In genomic region chr19:16185925-16186234, GRCh38 we compare ENCODE assay signal across 9 cellular contexts. TPM values are rescaled to one million over a fixed set of nuclear protein-coding genes. Genes with fewer than 3 reads are reported as not detected.
DNase-seq lines count a peak whose midpoint lies in the region; ATAC-seq, FAIRE-seq and TF ChIP-seq lines count a peak whose summit lies in the region.
"Had no signal": no experiment of that assay in that cellular context is flagged by ENCODE, and none has a peak within 500 bp of the region (broad histone marks: within the 10 kb centered on the region; RNA-seq: fewer than 3 reads in every experiment).

No MANE protein-coding gene starts in this region.

- H3K27ac ChIP-seq in MM.1S (ENCODE audit: low read length) (peak overlapping the region; percentile 18; the same call in 1 of the 2 replicates), K562 (ENCODE audit: extremely low read depth, low read depth, low read length) (peak overlapping the region; percentile 75), lower lobe of right lung (peak overlapping the region; percentile 90), vagina (peak overlapping the region; percentile 72)

- H3K27me3 ChIP-seq in MM.1S (replicated peaks; ENCODE audit: insufficient read depth, low read length), result no peaks in the 10 kb centered on the region
- H3K27me3 ChIP-seq in K562 (ENCODE audit: control insufficient read depth in 2 of 2, insufficient read depth in 2 of 2, low read length in 2 of 2), result no peaks in the 10 kb centered on the region
- no peaks in the 10 kb centered on the region for H3K27me3 ChIP-seq in lower lobe of right lung (ENCODE audit: low read depth)
- H3K27me3 ChIP-seq in vagina, result no peaks in the 10 kb centered on the region

- peaks cover 3% of the 10 kb centered on the region for H3K9me1 ChIP-seq in K562 (ENCODE audit: control insufficient read depth, insufficient read depth, low read length)

- in situ Hi-C loops in K562 (cut with MboI), result no loop called here

- TF ChIP-seq EP300 in K562 (IDR thresholded peaks at IDR 0.05; ENCODE audit: low read length), result no peak

- TF ChIP-seq RAD21 in K562 (CRISPR knock-in tag; conservative IDR thresholded peaks at IDR 0.05 in 1 of 2, IDR thresholded peaks at IDR 0.05 in 1 of 2), result 0 out of 4 replicates have a peak, but pooled peaks of 1 of the 2 experiments have one; percentile 45

- peak overlapping the region; percentile 70 for H2AFZ ChIP-seq in MM.1S (ENCODE audit: low read length)
- H2AFZ ChIP-seq in K562 (ENCODE audit: low read depth, low read length), result peak overlapping the region; percentile 81

- ATAC-seq in K562 (no peak), lower lobe of right lung (no peak), GM21390 (IDR thresholded peaks at IDR 0.05; ENCODE audit: unreplicated experiment) (no peak)

- no peak for FAIRE-seq in K562 (lab: Jason Lieb, UNC)

- H3K4me1 ChIP-seq in ES-I3 (ENCODE audit: insufficient read depth, low read length) (no peaks in the 10 kb centered on the region), MM.1S (ENCODE audit: low read length) (no peaks in the 10 kb centered on the region), K562 (replicated peaks in 1 of 2; ENCODE audit: control insufficient read depth in 2 of 2, insufficient read depth in 2 of 2, low read length in 2 of 2) (peaks cover 0 to 16% of the 10 kb centered on the region in 2 experiments; a peak in 3 of 5 replicates), lower lobe of right lung (peaks cover 22% of the 10 kb centered on the region), vagina (peaks cover 35% of the 10 kb centered on the region)

- H3K4me3 ChIP-seq in MM.1S (ENCODE audit: low read length) (peak overlapping the region; percentile 93), K562 (peak overlapping the region; percentile 92), lower lobe of right lung (peak overlapping the region; percentile 93), vagina (peak overlapping the region; percentile 67 to 84)

- peak overlapping the region; percentile 97 for H3K4me2 ChIP-seq in MM.1S (ENCODE audit: low read depth, low read length)
- peak overlapping the region; percentile 84 for H3K4me2 ChIP-seq in K562 (ENCODE audit: insufficient read depth, low read length)

- H3K9ac ChIP-seq in ES-I3 (ENCODE audit: low read depth, low read length) (peak overlapping the region; percentile 79; the same call in 1 of the 2 replicates), MM.1S (ENCODE audit: low read length) (peak overlapping the region; percentile 86), K562 (ENCODE audit: insufficient read depth in 1 of 2, low read depth in 2 of 2, low read length in 2 of 2) (peak overlapping the region; percentile 87 to 97)

- TF ChIP-seq POLR2A in K562 (conservative IDR thresholded peaks at IDR 0.05), result no peak
- TF ChIP-seq POLR2A in vagina (IDR thresholded peaks at IDR 0.05), result no peak

- TF ChIP-seq CTCF in MM.1S (IDR thresholded peaks at IDR 0.05; ENCODE audit: low read length), result peak; percentile 51
- TF ChIP-seq CTCF in K562 (IDR thresholded peaks at IDR 0.05 in 2 of 3, conservative IDR thresholded peaks at IDR 0.05 in 1 of 3; ENCODE audit: insufficient read depth in 2 of 3, low read depth in 1 of 3, low read length in 3 of 3), result peak; percentile 53 to 65 (median 62); a peak in 4 of 6 replicates
- TF ChIP-seq CTCF in lower lobe of right lung (IDR thresholded peaks at IDR 0.05), result no peak
- no peak for TF ChIP-seq CTCF in vagina (IDR thresholded peaks at IDR 0.05)

- no peaks in the 10 kb centered on the region for H3K9me2 ChIP-seq in MM.1S (replicated peaks; ENCODE audit: insufficient read depth, low read length)

- H3F3A ChIP-seq in MM.1S (ENCODE audit: insufficient read depth, low read length), result peaks cover 12% of the 10 kb centered on the region; the same call in 1 of the 2 replicates

- BruUV-seq in K562 (replicated peaks; lab: Mats Ljungman, UMichigan), result no TSS peak

- WGBS in K562 (ENCODE audit: insufficient coverage, low coverage, missing lambda C conversion rate), result 0% methylated on average over 8 of the region's 8 CpGs

- H4K20me1 ChIP-seq in MM.1S (ENCODE audit: insufficient read depth, low read length) (no peaks in the 10 kb centered on the region), K562 (replicated peaks; ENCODE audit: control insufficient read depth, insufficient read depth, low read length) (no peaks in the 10 kb centered on the region; the same call in 1 of the 2 replicates)

- H3K36me3 ChIP-seq in ES-I3 (ENCODE audit: insufficient read depth, low read length), result peaks cover 11% of the 10 kb centered on the region
- peaks cover 5% of the 10 kb centered on the region; the same call in 1 of the 2 replicates for H3K36me3 ChIP-seq in MM.1S (replicated peaks; ENCODE audit: insufficient read depth, low read length)
- peaks cover 31% of the 10 kb centered on the region for H3K36me3 ChIP-seq in K562 (ENCODE audit: control insufficient read depth, insufficient read depth, low read length)
- peaks cover 41% of the 10 kb centered on the region for H3K36me3 ChIP-seq in lower lobe of right lung
- peaks cover 0 to 18% of the 10 kb centered on the region in 2 donors for H3K36me3 ChIP-seq in vagina

- DNase-seq in MM.1S (peak; percentile 39), K562 (ENCODE audit: extremely low read depth in 1 of 4, low spot score in 3 of 4) (no peak), lower lobe of right lung (no peak), vagina (ENCODE audit: extremely low spot score in 2 of 2) (no peak), DMS153 (lab: John Stamatoyannopoulos, UW) (no peak)
- no peak for DNase-seq in NK-92 treated with Interleukin-12 subunit alpha and Interleukin-12 subunit beta, amount 100 ng/mL, for 24 hours (lab: John Stamatoyannopoulos, UW)

- CTCF ChIA-PET in K562 (lab: Yijun Ruan, JAX; ENCODE audit: low intra/inter-chr PET ratio), result interaction anchor here (1.0 to 1.7 kb wide), 2 partner anchors 144 to 556 kb away, joined by 3 to 4 read pairs; no protein-coding TSS in a partner anchor

- POLR2A ChIA-PET in K562 (lab: Yijun Ruan, JAX), result interaction anchor here (0.8 to 2.9 kb wide), 7 partner anchors 9 to 259 kb away, joined by 3 to 15 read pairs (median 6); partner anchors contain the start of genes AP1M1 and RAB8A

- peaks cover 29% of the 10 kb centered on the region for H3K79me2 ChIP-seq in MM.1S (ENCODE audit: low read length)
- peaks cover 17% of the 10 kb centered on the region for H3K79me2 ChIP-seq in K562 (ENCODE audit: control insufficient read depth, insufficient read depth, low read length)

- intact Hi-C loops in K562 (cut with micrococcal nuclease), result loop anchor here (10.0 kb wide), 1 partner anchor 341 kb away; no protein-coding TSS in a partner anchor
- intact Hi-C loops in lower lobe of right lung (cut with DNase I), result loop anchor here (10.0 kb wide), 1 partner anchor 141 kb away; no protein-coding TSS in a partner anchor
- intact Hi-C loops in vagina (cut with DNase I), result loop anchor here (10.0 kb wide), 2 partner anchors 71 to 561 kb away; partner anchors contain the start of gene RAB8A

- H3K9me3 ChIP-seq in ES-I3 (ENCODE audit: control insufficient read depth, insufficient read depth, low read length) (no peaks in the 10 kb centered on the region), MM.1S (replicated peaks; ENCODE audit: insufficient read depth, low read length) (no peaks in the 10 kb centered on the region), K562 (replicated peaks; ENCODE audit: control insufficient read depth, insufficient read depth, low read depth, low read length) (no peaks in the 10 kb centered on the region), lower lobe of right lung (no peaks in the 10 kb centered on the region), vagina (no peaks in the 10 kb centered on the region)

RNA-seq across cellular contexts. Expression of gene FAM32A, which starts 0.7 kb away (rescaled TPM):
- total RNA-seq in K562 (2011; cell fraction: chromatin; rRNA removed; ENCODE audit: low replicate concordance), result 14.8 and 20.8 TPM in 2 replicates
- 14.2 and 16.1 TPM in 2 replicates for total RNA-seq in K562 (2011; cell fraction: nucleolus; rRNA removed)
- 18.8 and 21.6 TPM in 2 replicates for total RNA-seq in K562 (2011; cell fraction: nucleoplasm; rRNA removed)
- total RNA-seq in K562 (2014; rRNA removed) (94.5 and 95.8 TPM in 2 replicates), K562 (2014; rRNA removed; fragmentation: Illumina TruSeq; extraction: Trizol) (54.5 and 57.2 TPM in 2 replicates), K562 (2015; rRNA removed; fragmentation: Illumina TruSeq; extraction: Trizol) (70.9 and 73.7 TPM in 2 replicates), K562 (2021) (44.9 and 45.9 TPM in 2 replicates), lower lobe of right lung (59.9 TPM), vagina (57.2 TPM)
- polyA plus RNA-seq in K562 (2011; rRNA removed) (82.6 and 96.7 TPM in 2 replicates), K562 (2014; fragmentation: Illumina TruSeq; extraction: Trizol) (76.2 and 77.8 TPM in 2 replicates), K562 (2014; fragmentation: Nextera tagmentation; extraction: Ambion mirVana) (10 to 100 TPM; 30.7 to 43.0 TPM), K562 (2014; rRNA removed) (94.5 and 102 TPM in 2 replicates)
- polyA plus RNA-seq in K562 (2011; cell fraction: cytosol; rRNA removed), result 84.9 and 85.1 TPM in 2 replicates
- 37.5 and 41.1 TPM in 2 replicates for polyA plus RNA-seq in K562 (2011; cell fraction: nucleus; rRNA removed)
- 50.8 and 60.4 TPM in 2 replicates for polyA plus RNA-seq in K562 (2012)
- polyA minus RNA-seq in K562 (2011; rRNA and poly(A)+ RNA removed), result 28.1 and 34.6 TPM in 2 replicates
- 14.7 and 21.1 TPM in 2 replicates for polyA minus RNA-seq in K562 (2011; cell fraction: cytosol; rRNA and poly(A)+ RNA removed)
- polyA minus RNA-seq in K562 (2011; cell fraction: nucleus; rRNA and poly(A)+ RNA removed), result 6.2 and 10.3 TPM in 2 replicates

RNA-seq across cellular contexts. Expression of gene AP1M1, which starts 11.8 kb away (rescaled TPM):
- 43.5 and 103 TPM in 2 replicates for total RNA-seq in K562 (2011; cell fraction: chromatin; rRNA removed; ENCODE audit: low replicate concordance)
- total RNA-seq in K562 (2011; cell fraction: nucleolus; rRNA removed), result 56.9 and 61.7 TPM in 2 replicates
- 39.8 and 44.1 TPM in 2 replicates for total RNA-seq in K562 (2011; cell fraction: nucleoplasm; rRNA removed)
- total RNA-seq in K562 (2014; rRNA removed) (48.0 and 53.8 TPM in 2 replicates), K562 (2014; rRNA removed; fragmentation: Illumina TruSeq; extraction: Trizol) (12.9 and 17.1 TPM in 2 replicates), K562 (2015; rRNA removed; fragmentation: Illumina TruSeq; extraction: Trizol) (28.1 and 28.6 TPM in 2 replicates), K562 (2021) (53.6 and 56.2 TPM in 2 replicates), lower lobe of right lung (66.0 TPM), vagina (84.5 TPM)
- polyA plus RNA-seq in K562 (2011; rRNA removed) (29.1 and 42.9 TPM in 2 replicates), K562 (2014; fragmentation: Illumina TruSeq; extraction: Trizol) (35.4 and 44.5 TPM in 2 replicates), K562 (2014; fragmentation: Nextera tagmentation; extraction: Ambion mirVana) (1 to 10 TPM in 1 of 2 experiments, under 1 TPM in 1; 0.87 to 3.0 TPM), K562 (2014; rRNA removed) (34.8 and 39.4 TPM in 2 replicates)
- 39.5 and 53.3 TPM in 2 replicates for polyA plus RNA-seq in K562 (2011; cell fraction: cytosol; rRNA removed)
- polyA plus RNA-seq in K562 (2011; cell fraction: nucleus; rRNA removed), result 75.6 and 83.2 TPM in 2 replicates
- polyA plus RNA-seq in K562 (2012), result 66.8 and 85.3 TPM in 2 replicates
- 17.9 and 23.9 TPM in 2 replicates for polyA minus RNA-seq in K562 (2011; rRNA and poly(A)+ RNA removed)
- polyA minus RNA-seq in K562 (2011; cell fraction: cytosol; rRNA and poly(A)+ RNA removed), result 41.5 and 47.6 TPM in 2 replicates
- 21.9 and 34.4 TPM in 2 replicates for polyA minus RNA-seq in K562 (2011; cell fraction: nucleus; rRNA and poly(A)+ RNA removed)

RNA-seq across cellular contexts. Expression of gene CIB3, which starts 12.6 kb away (rescaled TPM):
- not detected in 2 replicates for total RNA-seq in K562 (2011; cell fraction: chromatin; rRNA removed; ENCODE audit: low replicate concordance)
- not detected in 2 replicates for total RNA-seq in K562 (2011; cell fraction: nucleolus; rRNA removed)
- not detected in 2 replicates for total RNA-seq in K562 (2011; cell fraction: nucleoplasm; rRNA removed)
- total RNA-seq in K562 (2014; rRNA removed) (not detected in 2 replicates), K562 (2014; rRNA removed; fragmentation: Illumina TruSeq; extraction: Trizol) (not detected in 2 replicates), K562 (2015; rRNA removed; fragmentation: Illumina TruSeq; extraction: Trizol) (not detected in 2 replicates), K562 (2021) (not detected in 2 replicates), lower lobe of right lung (not detected), vagina (not detected)
- polyA plus RNA-seq in K562 (2011; rRNA removed) (not detected in 2 replicates), K562 (2014; fragmentation: Illumina TruSeq; extraction: Trizol) (not detected in 2 replicates), K562 (2014; fragmentation: Nextera tagmentation; extraction: Ambion mirVana) (under 1 TPM in 1 of 2 experiments, not detected in 1; 0.08 TPM), K562 (2014; rRNA removed) (0.13 TPM in 1 of 2 replicates, not detected in the other)
- polyA plus RNA-seq in K562 (2011; cell fraction: cytosol; rRNA removed), result not detected in 2 replicates
- polyA plus RNA-seq in K562 (2011; cell fraction: nucleus; rRNA removed), result not detected in 2 replicates
- not detected in 2 replicates for polyA plus RNA-seq in K562 (2012)
- not detected in 2 replicates for polyA minus RNA-seq in K562 (2011; rRNA and poly(A)+ RNA removed)
- polyA minus RNA-seq in K562 (2011; cell fraction: cytosol; rRNA and poly(A)+ RNA removed), result not detected in 2 replicates
- not detected in 2 replicates for polyA minus RNA-seq in K562 (2011; cell fraction: nucleus; rRNA and poly(A)+ RNA removed)
- total RNA-seq: RPMI7951 had no signal

RNA-seq across cellular contexts. Expression of gene HSH2D, which starts 42.4 kb away (rescaled TPM):
- total RNA-seq in K562 (2011; cell fraction: chromatin; rRNA removed; ENCODE audit: low replicate concordance), result 0.81 TPM in 1 of 2 replicates, not detected in the other
- 0.39 and 0.67 TPM in 2 replicates for total RNA-seq in K562 (2011; cell fraction: nucleolus; rRNA removed)
- total RNA-seq in K562 (2011; cell fraction: nucleoplasm; rRNA removed), result 0.37 TPM in 1 of 2 replicates, not detected in the other
- total RNA-seq in K562 (2014; rRNA removed) (0.18 and 0.29 TPM in 2 replicates), K562 (2014; rRNA removed; fragmentation: Illumina TruSeq; extraction: Trizol) (0.15 and 0.19 TPM in 2 replicates), K562 (2015; rRNA removed; fragmentation: Illumina TruSeq; extraction: Trizol) (1.1 TPM in 2 replicates), K562 (2021) (0.16 and 0.42 TPM in 2 replicates), lower lobe of right lung (8.2 TPM), vagina (0.74 TPM)
- polyA plus RNA-seq in K562 (2011; rRNA removed) (0.33 and 0.39 TPM in 2 replicates), K562 (2014; fragmentation: Illumina TruSeq; extraction: Trizol) (0.30 and 0.42 TPM in 2 replicates), K562 (2014; fragmentation: Nextera tagmentation; extraction: Ambion mirVana) (under 1 TPM in 1 of 2 experiments, not detected in 1; 0.03 TPM), K562 (2014; rRNA removed) (0.12 and 0.37 TPM in 2 replicates)
- 0.44 and 0.69 TPM in 2 replicates for polyA plus RNA-seq in K562 (2011; cell fraction: cytosol; rRNA removed)
- polyA plus RNA-seq in K562 (2011; cell fraction: nucleus; rRNA removed), result 0.68 and 0.69 TPM in 2 replicates
- polyA plus RNA-seq in K562 (2012), result 0.40 and 3.0 TPM in 2 replicates
- polyA minus RNA-seq in K562 (2011; rRNA and poly(A)+ RNA removed), result 0.09 TPM in 1 of 2 replicates, not detected in the other
- polyA minus RNA-seq in K562 (2011; cell fraction: cytosol; rRNA and poly(A)+ RNA removed), result not detected in 2 replicates
- polyA minus RNA-seq in K562 (2011; cell fraction: nucleus; rRNA and poly(A)+ RNA removed), result 0.22 and 0.27 TPM in 2 replicates
- total RNA-seq: RPMI7951 had no signal

Comparison
In these comparisons a context has a peak if more than half of its experiments do, and no peak if none do; other contexts are left out.
1. H3K27ac ChIP-seq: peak in every context shown above with its lines; median percentile 90 in lower lobe of right lung; 75 in K562; 72 in vagina; 18 in MM.1S.
2. CTCF ChIP-seq: peak in MM.1S (single experiment) and K562 (3 of 3); none in lower lobe of right lung (single experiment) and vagina (0 of 3).
3. Peak in every context shown above with its lines, with median percentiles within 50 percentile points of each other: H3K9ac ChIP-seq and H3K4me3 ChIP-seq.